ENCODE assay signal across 15 cellular contexts in the genomic region with DNA sequence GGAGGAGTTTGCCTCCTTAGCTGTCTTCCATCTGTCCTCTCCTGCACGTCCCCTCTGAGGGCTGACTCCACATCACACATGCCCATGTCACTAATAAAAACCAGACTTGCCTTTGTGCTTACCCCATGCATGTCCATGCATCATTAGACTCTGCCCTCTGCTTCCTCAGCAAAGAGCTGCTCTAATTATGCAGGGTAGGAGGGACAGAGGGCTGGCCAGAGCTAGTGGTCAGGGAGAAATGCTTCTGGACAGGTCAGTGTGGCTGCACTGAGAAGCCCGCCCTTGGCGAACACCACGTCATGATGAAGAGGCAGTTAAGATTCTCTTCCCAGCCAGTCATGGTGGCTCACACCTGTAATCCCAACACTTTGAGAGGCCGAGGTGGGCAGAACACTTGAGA. TPM values are rescaled to one million over a fixed set of nuclear protein-coding genes. Genes with fewer than 3 reads are reported as not detected.
DNase-seq lines count a peak whose midpoint lies in the region; ATAC-seq, FAIRE-seq and TF ChIP-seq lines count a peak whose summit lies in the region.
"Had no signal": no experiment of that assay in that cellular context is flagged by ENCODE, and none has a peak within 500 bp of the region (broad histone marks: within the 10 kb centered on the region; RNA-seq: fewer than 3 reads in every experiment).

No MANE protein-coding gene starts in this region.

- TF ChIP-seq POLR2A in body of pancreas (IDR thresholded peaks at IDR 0.05), result no peak

- no peak for FAIRE-seq in kidney (lab: Jason Lieb, UNC)
- FAIRE-seq: colon, HepG2 had no signal

- peak; percentile 42 for DNase-seq in activated effector memory CD4-positive, alpha-beta T cell treated with anti-CD3 and anti-CD28 coated beads, Interleukin-2, amount 50 U/mL, for 16 hours
- no peak for DNase-seq in activated effector memory CD4-positive, alpha-beta T cell treated with Interleukin-2 at 50 U/mL for 16 hours
- DNase-seq in brain microvascular endothelial cell (no peak), kidney (no peak), body of pancreas (no peak)
- DNase-seq: activated CD4-positive, alpha-beta memory T cell treated with anti-CD3 and anti-CD28 coated beads, Interleukin-2, amount 10 ng/mL, durations not matched to agents 7 days and 5 days; DMS79; NCI-H1105 treated with DMSO at 0.1 percent for 48 hours; NCI-H526 treated with DMSO at 0.1 percent for 48 hours; right lobe of liver had no signal

- H3K36me3 ChIP-seq in brain microvascular endothelial cell (replicated peaks) (no peaks in the 10 kb centered on the region), kidney (ENCODE audit: control insufficient read depth in 1 of 2, insufficient read depth in 2 of 2, low read length in 2 of 2) (peaks cover 0 to 31% of the 10 kb centered on the region in 2 donors), body of pancreas (replicated peaks in 1 of 2; ENCODE audit: insufficient read depth in 1 of 2, low read depth in 2 of 2) (no peaks in the 10 kb centered on the region)
- H3K36me3 ChIP-seq: right lobe of liver had no signal

- no peak for ATAC-seq in GM21526 (IDR thresholded peaks at IDR 0.05; ENCODE audit: low FRiP score, unreplicated experiment)
- no peak for ATAC-seq in HG03439 (IDR thresholded peaks at IDR 0.05; ENCODE audit: unreplicated experiment)
- no peak for ATAC-seq in HG03442 (IDR thresholded peaks at IDR 0.05; ENCODE audit: unreplicated experiment)
- ATAC-seq in body of pancreas, result no peak
- ATAC-seq: HepG2 had no signal

- H3K9me3 ChIP-seq in kidney (ENCODE audit: control insufficient read depth in 1 of 2, low read length in 2 of 2) (no peaks in the 10 kb centered on the region), body of pancreas (no peaks in the 10 kb centered on the region)
- H3K9me3 ChIP-seq: right lobe of liver had no signal

- H3K27me3 ChIP-seq in brain microvascular endothelial cell (replicated peaks) (no peaks in the 10 kb centered on the region), body of pancreas (no peaks in the 10 kb centered on the region)
- H3K27me3 ChIP-seq: right lobe of liver had no signal

- H3K27ac ChIP-seq in brain microvascular endothelial cell (peak overlapping the region; percentile 52), kidney (ENCODE audit: low read depth in 2 of 2, low read length in 2 of 2) (peak overlapping the region; percentile 72 to 88), body of pancreas (no peak overlapping the region)
- H3K27ac ChIP-seq: right lobe of liver had no signal

- intact Hi-C loops in kidney (cut with DNase I) (no loop called here), body of pancreas (cut with DNase I) (no loop called here)

- in situ Hi-C loops in brain microvascular endothelial cell (cut with HindIII; ENCODE audit: low pct_ligation_motif_present, low sequenced_read_pairs), result no loop called here

- H3K9ac ChIP-seq in kidney (ENCODE audit: low read length in 2 of 2), result peak overlapping the region in 1 of 2 donors; percentile 44

- WGBS in body of pancreas, 2 donors, result 87 to 100% methylated on average over 3 to 5 of the region's 5 CpGs

- H3K4me1 ChIP-seq in kidney (ENCODE audit: control insufficient read depth in 1 of 2, insufficient read depth in 1 of 2, low read depth in 1 of 2, low read length in 2 of 2) (peaks cover 43 to 50% of the 10 kb centered on the region in 2 donors), body of pancreas (peaks cover 46% of the 10 kb centered on the region)
- H3K4me1 ChIP-seq: right lobe of liver had no signal

- H3K4me3 ChIP-seq in brain microvascular endothelial cell (ENCODE audit: low read depth, low read length) (no peak overlapping the region), kidney (ENCODE audit: low read length in 2 of 2) (peak overlapping the region in 1 of 2 donors; percentile 14), body of pancreas (no peak overlapping the region)
- H3K4me3 ChIP-seq: right lobe of liver had no signal

- TF ChIP-seq CTCF in brain microvascular endothelial cell (IDR thresholded peaks at IDR 0.05; ENCODE audit: low read depth, low read length, missing control alignments), result no peak
- no peak for TF ChIP-seq CTCF in kidney (IDR thresholded peaks at IDR 0.05; ENCODE audit: borderline replicate concordance, extremely low read depth, insufficient read depth)
- TF ChIP-seq CTCF in body of pancreas (IDR thresholded peaks at IDR 0.05), result no peak

RNA-seq across cellular contexts. Expression of gene CA12, which starts 8.9 kb away (rescaled TPM):
- total RNA-seq in kidney (237 TPM), body of pancreas (10 to 100 TPM; 16.1 to 25.7 TPM)
- polyA plus RNA-seq in kidney (ENCODE audit: insufficient read depth, low read depth, low replicate concordance), result 242 TPM

Comparison
In these comparisons a context has a peak if more than half of its experiments do, and no peak if none do; other contexts are left out.
1. H3K27ac ChIP-seq: peak in brain microvascular endothelial cell (single experiment) and kidney (2 of 2); none in body of pancreas (0 of 4).